In genomic region chr7:150807616-150808438, GRCh38 we compare ENCODE assay signal across 1 cellular context.
TF ChIP-seq lines count a peak whose summit lies in the region.
"Not testable (repeated sequence)": the region's sequence is repeated elsewhere in the genome, so short reads cannot be mapped to it uniquely, and the experiment has no call there.

No MANE protein-coding gene starts in this region.

TF ChIP-seq in HepG2, 621 proteins besides CTCF, POLR2A, EP300 and RAD21 (continued from another document and continues in another):
- TF ChIP-seq ZBTB40, NR2F6 (IDR thresholded peaks at IDR 0.05): not testable (repeated sequence)
- TF ChIP-seq ZBTB40 (CRISPR knock-in tag; IDR thresholded peaks at IDR 0.05): 0 out of 2 replicates have a peak, but pooled peaks have one; percentile 40
- TF ChIP-seq ZSCAN31 (CRISPR knock-in tag; IDR thresholded peaks at IDR 0.05; ENCODE audit: low read depth): 0 out of 2 replicates have a peak, but pooled peaks have one; percentile 56
- peak; percentile 20; the same call in 1 of the 2 replicates for TF ChIP-seq ELF1 (CRISPR knock-in tag; IDR thresholded peaks at IDR 0.05)
- TF ChIP-seq ZBTB43 (CRISPR knock-in tag; conservative IDR thresholded peaks at IDR 0.05): 0 out of 2 replicates have a peak, but pooled peaks have one; percentile 39
- 0 out of 2 replicates have a peak, but pooled peaks have one; percentile 19 for TF ChIP-seq ZNF12 (CRISPR knock-in tag; IDR thresholded peaks at IDR 0.05)
- TF ChIP-seq ZNF451 (CRISPR knock-in tag; IDR thresholded peaks at IDR 0.05): 0 out of 2 replicates have a peak, but pooled peaks have one; percentile 68
- TF ChIP-seq NR2F6 (CRISPR knock-in tag; IDR thresholded peaks at IDR 0.05): peak; percentile 40
- 0 out of 2 replicates have a peak, but pooled peaks have one; percentile 46 for TF ChIP-seq MEIS1 (CRISPR knock-in tag; IDR thresholded peaks at IDR 0.05; ENCODE audit: borderline replicate concordance)
- TF ChIP-seq ZNF503 (CRISPR knock-in tag; IDR thresholded peaks at IDR 0.05): peak; percentile 37; the same call in 1 of the 2 replicates
- TF ChIP-seq PPARG (CRISPR knock-in tag; conservative IDR thresholded peaks at IDR 0.05): 0 out of 2 replicates have a peak, but pooled peaks have one; percentile 23
- TF ChIP-seq ZMYM3 (CRISPR knock-in tag; IDR thresholded peaks at IDR 0.05): peak; percentile 82
- TF ChIP-seq ZNF619 (CRISPR knock-in tag; IDR thresholded peaks at IDR 0.05): 0 out of 2 replicates have a peak, but pooled peaks have one; percentile 41
- peak; percentile 63; the same call in 1 of the 2 replicates for TF ChIP-seq ZNF614 (CRISPR knock-in tag; IDR thresholded peaks at IDR 0.05; ENCODE audit: borderline replicate concordance)
- TF ChIP-seq CBFB (CRISPR knock-in tag; IDR thresholded peaks at IDR 0.05): peak; percentile 53; the same call in 1 of the 2 replicates
- peak; percentile 91 for TF ChIP-seq ZHX1 (CRISPR knock-in tag; IDR thresholded peaks at IDR 0.05; ENCODE audit: low read depth)
- TF ChIP-seq KLF6 (CRISPR knock-in tag; IDR thresholded peaks at IDR 0.05): 0 out of 2 replicates have a peak, but pooled peaks have one; percentile 49
- 0 out of 2 replicates have a peak, but pooled peaks have one; percentile 20 for TF ChIP-seq ZSCAN5A (CRISPR knock-in tag; IDR thresholded peaks at IDR 0.05; ENCODE audit: borderline replicate concordance)
- peak; percentile 60; the same call in 1 of the 2 replicates for TF ChIP-seq ZSCAN9 (CRISPR knock-in tag; IDR thresholded peaks at IDR 0.05; ENCODE audit: borderline replicate concordance)
- TF ChIP-seq ZFX (CRISPR knock-in tag; IDR thresholded peaks at IDR 0.05; ENCODE audit: low read depth): peak; percentile 80
- TF ChIP-seq PATZ1 (CRISPR knock-in tag; IDR thresholded peaks at IDR 0.05): peak; percentile 1; the same call in 1 of the 2 replicates
- peak in 1 of 2 experiments; percentile 46; a peak in 1 of 4 replicates for TF ChIP-seq KLF16 (CRISPR knock-in tag; IDR thresholded peaks at IDR 0.05)
- peak; percentile 65; the same call in 1 of the 2 replicates for TF ChIP-seq TARDBP (CRISPR knock-in tag; IDR thresholded peaks at IDR 0.05)
- peak; percentile 36 for TF ChIP-seq ETV5 (CRISPR knock-in tag; IDR thresholded peaks at IDR 0.05; ENCODE audit: borderline replicate concordance)
- peak; percentile 36; the same call in 1 of the 2 replicates for TF ChIP-seq ZBTB20 (CRISPR knock-in tag; IDR thresholded peaks at IDR 0.05; ENCODE audit: borderline replicate concordance, low read depth)
- peak; percentile 48; the same call in 1 of the 2 replicates for TF ChIP-seq DRAP1 (CRISPR knock-in tag; IDR thresholded peaks at IDR 0.05)
- TF ChIP-seq TBX2 (CRISPR knock-in tag; IDR thresholded peaks at IDR 0.05; ENCODE audit: borderline replicate concordance): peak; percentile 71
- peak; percentile 72 for TF ChIP-seq ZBTB7B (CRISPR knock-in tag; IDR thresholded peaks at IDR 0.05)
- peak; percentile 38; the same call in 1 of the 2 replicates for TF ChIP-seq ZNF777 (CRISPR knock-in tag; IDR thresholded peaks at IDR 0.05)
- TF ChIP-seq POGZ (CRISPR knock-in tag; IDR thresholded peaks at IDR 0.05): peak; percentile 85
- TF ChIP-seq UBTF (CRISPR knock-in tag; IDR thresholded peaks at IDR 0.05): peak; percentile 65
- peak; percentile 47; the same call in 1 of the 2 replicates for TF ChIP-seq FOXK2 (IDR thresholded peaks at IDR 0.05)
- TF ChIP-seq RXRA (CRISPR knock-in tag; IDR thresholded peaks at IDR 0.05): 0 out of 2 replicates have a peak, but pooled peaks have one; percentile 40
- TF ChIP-seq IRF2 (CRISPR knock-in tag; IDR thresholded peaks at IDR 0.05): peak; percentile 47
- 0 out of 2 replicates have a peak, but pooled peaks have one; percentile 30 for TF ChIP-seq ZNF572 (CRISPR knock-in tag; IDR thresholded peaks at IDR 0.05)
